ENCODE assay signal across 8 cellular contexts in the genomic region with DNA sequence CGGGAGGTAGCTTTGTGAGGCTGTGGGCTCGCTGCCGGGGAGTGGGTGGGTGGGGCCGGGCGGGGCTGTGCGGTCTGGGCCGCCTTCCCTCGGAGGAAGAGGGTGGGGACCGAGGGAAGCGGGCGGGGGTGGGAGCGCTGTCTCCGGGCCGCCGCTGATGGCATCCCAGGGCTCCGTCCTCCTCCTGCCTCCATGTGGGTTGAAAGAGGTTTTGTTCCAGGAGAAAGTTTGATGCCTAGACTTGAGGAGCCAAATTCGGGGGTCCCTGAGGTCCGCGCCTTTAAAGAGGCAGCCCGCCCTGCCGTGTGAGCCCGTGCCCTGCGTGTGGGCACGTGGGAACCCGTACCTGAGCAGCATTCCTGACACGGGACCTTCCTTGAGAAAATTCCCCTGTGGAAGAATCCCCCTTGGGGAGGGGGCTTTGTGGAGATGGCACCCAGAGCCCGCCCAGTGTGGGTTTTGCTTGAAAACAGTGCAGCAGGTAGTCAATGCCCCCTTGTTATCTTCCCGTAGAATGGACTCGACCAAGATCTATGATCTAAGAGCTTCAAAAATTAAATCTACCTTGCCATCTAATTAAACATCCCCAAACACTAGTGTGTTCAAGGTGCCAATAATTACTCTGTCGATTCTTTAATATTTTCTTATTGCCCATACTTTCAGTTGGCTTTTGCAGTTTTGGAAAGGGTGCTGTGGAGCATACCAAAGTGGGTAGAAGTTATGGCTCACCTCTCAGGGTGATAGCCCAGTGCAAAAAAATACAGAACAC.
A peak's percentile ranks its signal among the peaks of the same experiment; 100 is the strongest.
DNase-seq lines count a peak whose midpoint lies in the region; ATAC-seq and TF ChIP-seq lines count a peak whose summit lies in the region.

No MANE protein-coding gene starts in this region.

- H3K79me2 ChIP-seq in fibroblast of lung (ENCODE audit: control insufficient read depth, insufficient read depth, low read length) = no peaks in the 10 kb centered on the region

- no peaks in the 10 kb centered on the region for H4K20me1 ChIP-seq in fibroblast of lung (ENCODE audit: control insufficient read depth, extremely low read depth, insufficient read depth, low read length)

- POLR2A ChIA-PET in BJ (lab: Charles Lee) = no interaction called here

- H3K4me1 ChIP-seq in SJSA1 (replicated peaks) = peaks cover 5% of the 10 kb centered on the region; the same call in 1 of the 2 replicates
- no peaks in the 10 kb centered on the region for H3K4me1 ChIP-seq in fibroblast of lung (ENCODE audit: control insufficient read depth, extremely low read depth, insufficient read depth, low read length)
- H3K4me1 ChIP-seq in ovary (ENCODE audit: insufficient read depth) = peaks cover 2% of the 10 kb centered on the region

- H3K9me3 ChIP-seq in SJSA1 (replicated peaks) = no peaks in the 10 kb centered on the region
- no peaks in the 10 kb centered on the region for H3K9me3 ChIP-seq in fibroblast of lung (ENCODE audit: control insufficient read depth, insufficient read depth, low read depth, low read length)
- no peaks in the 10 kb centered on the region for H3K9me3 ChIP-seq in ovary

- H3K27me3 ChIP-seq in BJ (ENCODE audit: control insufficient read depth, insufficient read depth, low read length) = peaks cover 14% of the 10 kb centered on the region
- H3K27me3 ChIP-seq in SJSA1 (replicated peaks) = peaks cover 12% of the 10 kb centered on the region
- H3K27me3 ChIP-seq in fibroblast of lung (ENCODE audit: control insufficient read depth, insufficient read depth, low read length) = peaks cover 12% of the 10 kb centered on the region
- no peaks in the 10 kb centered on the region for H3K27me3 ChIP-seq in ovary

- H3K36me3 ChIP-seq in BJ (ENCODE audit: control insufficient read depth, insufficient read depth, low read length) (no peaks in the 10 kb centered on the region), SJSA1 (no peaks in the 10 kb centered on the region), fibroblast of lung (ENCODE audit: control insufficient read depth, insufficient read depth, low read length) (no peaks in the 10 kb centered on the region), ovary (no peaks in the 10 kb centered on the region)

- no peak for TF ChIP-seq EP300 in ovary (IDR thresholded peaks at IDR 0.05)

- no peak for TF ChIP-seq POLR2A in ovary (IDR thresholded peaks at IDR 0.05)

- DNase-seq in BJ (ENCODE audit: low read depth) (no peak), SJSA1 (ENCODE audit: low read depth in 1 of 2, low spot score in 2 of 2) (no peak), fibroblast of lung (ENCODE audit: low read depth in 2 of 2) (no peak), ovary (peak in 1 of 5 donors; percentile 12), NOMO-1 (lab: John Stamatoyannopoulos, UW; ENCODE audit: unreplicated experiment in 2 of 2) (no peak)

- no peak overlapping the region for H2AFZ ChIP-seq in fibroblast of lung (ENCODE audit: low read length)

- CTCF ChIA-PET in BJ (lab: Yijun Ruan, JAX) = interaction anchor here (1.1 kb wide), 1 partner anchor 39 kb away, joined by 3 read pairs; no protein-coding TSS in a partner anchor

- ATAC-seq in GM21526 (IDR thresholded peaks at IDR 0.05; ENCODE audit: low FRiP score, unreplicated experiment) = peak; percentile 17
- ATAC-seq in HG02870 (IDR thresholded peaks at IDR 0.05; ENCODE audit: unreplicated experiment) = no peak
- ATAC-seq in HG03378 (IDR thresholded peaks at IDR 0.05; ENCODE audit: unreplicated experiment) = no peak

- peak overlapping the region; percentile 65 for H3K4me2 ChIP-seq in fibroblast of lung (ENCODE audit: extremely low read depth, insufficient read depth, low read length)

- 5 to 11% (median 11%) methylated on average over 16 to 30 of the region's 30 CpGs for WGBS in ovary, 3 donors

- peak overlapping the region; percentile 56 for H3K9ac ChIP-seq in fibroblast of lung (ENCODE audit: insufficient read depth, low read length)

- H3K27ac ChIP-seq in SJSA1 (no peak overlapping the region), fibroblast of lung (ENCODE audit: insufficient read depth, low read length) (no peak overlapping the region), ovary (no peak overlapping the region)

- intact Hi-C loops in ovary (cut with DNase I) = no loop called here

- H3K4me3 ChIP-seq in BJ (ENCODE audit: low read depth, low read length) = peak overlapping the region; percentile 84
- peak overlapping the region; percentile 61 for H3K4me3 ChIP-seq in SJSA1
- peak overlapping the region; percentile 22 to 65 (median 54) for H3K4me3 ChIP-seq in fibroblast of lung (replicated peaks in 1 of 4; ENCODE audit: control extremely low read depth in 1 of 4, insufficient read depth in 1 of 4, low read depth in 3 of 4, low read length in 4 of 4)
- peak overlapping the region; percentile 61 for H3K4me3 ChIP-seq in ovary

- TF ChIP-seq CTCF in BJ (IDR thresholded peaks at IDR 0.05; ENCODE audit: insufficient read depth, low read depth, low read length) (no peak), fibroblast of lung (conservative IDR thresholded peaks at IDR 0.05 in 1 of 2, IDR thresholded peaks at IDR 0.05 in 1 of 2; ENCODE audit: low read depth in 1 of 2, low read length in 2 of 2) (no peak), ovary (IDR thresholded peaks at IDR 0.05) (no peak)
